Comparison of ENCODE assay signal across 9 cellular contexts in the genomic region with DNA sequence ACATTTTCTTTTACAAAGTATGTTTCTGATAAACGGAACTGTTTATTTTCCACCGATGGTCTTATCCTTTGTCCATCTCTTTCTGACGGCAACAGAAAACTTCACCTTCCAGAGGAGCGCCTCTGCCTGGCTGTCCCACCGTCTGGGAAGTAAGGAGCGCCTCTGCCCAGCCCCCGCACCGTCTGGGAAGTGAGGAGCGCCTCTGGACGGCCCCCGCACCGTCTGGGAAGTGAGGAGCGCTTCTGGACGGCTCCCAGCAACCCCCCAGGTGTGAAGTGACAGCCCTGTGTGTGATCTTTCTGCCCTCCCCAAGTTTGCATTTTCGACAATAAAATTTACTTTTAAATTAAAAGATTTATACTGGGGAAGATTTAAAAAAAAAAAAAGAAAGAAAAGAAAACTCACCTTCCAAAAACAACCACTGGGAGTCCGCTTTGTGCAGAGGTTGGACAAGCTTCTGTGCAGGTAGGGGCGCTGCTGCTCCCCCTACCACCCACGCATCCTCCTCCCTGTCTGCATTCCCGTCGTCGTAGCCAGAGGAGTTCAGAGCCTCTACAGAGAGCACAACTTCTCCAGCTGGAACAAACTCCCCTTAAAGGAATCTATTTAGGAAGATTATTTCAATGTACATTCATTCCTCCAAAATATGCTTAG. TPM values are rescaled to one million over a fixed set of nuclear protein-coding genes. Genes with fewer than 3 reads are reported as not detected.
A peak's percentile ranks its signal among the peaks of the same experiment; 100 is the strongest.
DNase-seq lines count a peak whose midpoint lies in the region; ATAC-seq and TF ChIP-seq lines count a peak whose summit lies in the region.
"Had no signal": no experiment of that assay in that cellular context is flagged by ENCODE, and none has a peak within 500 bp of the region (broad histone marks: within the 10 kb centered on the region; RNA-seq: fewer than 3 reads in every experiment).

No MANE protein-coding gene starts in this region.

- no peaks in the 10 kb centered on the region for H3K27me3 ChIP-seq in CD4-positive, alpha-beta T cell (ENCODE audit: control insufficient read depth, insufficient read depth, low read length)
- H3K27me3 ChIP-seq in mammary epithelial cell (ENCODE audit: insufficient read depth, low read length), result no peaks in the 10 kb centered on the region
- no peaks in the 10 kb centered on the region for H3K27me3 ChIP-seq in mucosa of rectum (ENCODE audit: control insufficient read depth in 2 of 2, insufficient read depth in 2 of 2, low read length in 2 of 2)

- TF ChIP-seq CTCF in CD4-positive, alpha-beta T cell (IDR thresholded peaks at IDR 0.05), result peak; percentile 30
- peak; percentile 37 for TF ChIP-seq CTCF in HFF-Myc (IDR thresholded peaks at IDR 0.05; ENCODE audit: low read depth, low read length, missing control alignments)
- TF ChIP-seq CTCF in mammary epithelial cell (conservative IDR thresholded peaks at IDR 0.05 in 1 of 2, IDR thresholded peaks at IDR 0.05 in 1 of 2; ENCODE audit: extremely low read depth in 1 of 2, insufficient read depth in 1 of 2, low read depth in 1 of 2, low read length in 2 of 2), result peak; percentile 42 to 68

- no peak for ATAC-seq in CD4-positive, alpha-beta T cell (ENCODE audit: poor library complexity)

- peak overlapping the region; percentile 67 for H2AFZ ChIP-seq in mammary epithelial cell (ENCODE audit: low read depth, low read length)

- H3K36me3 Mint-ChIP-seq in CD4-positive, alpha-beta T cell (ENCODE audit: low read depth), result no peaks in the 10 kb centered on the region

- no peaks in the 10 kb centered on the region for H3K36me3 ChIP-seq in mammary epithelial cell (ENCODE audit: insufficient read depth, low read length)
- no peaks in the 10 kb centered on the region for H3K36me3 ChIP-seq in mucosa of rectum (ENCODE audit: control insufficient read depth in 2 of 2, insufficient read depth in 2 of 2, low read length in 2 of 2)

- peak overlapping the region; percentile 59 for H3K4me2 ChIP-seq in mammary epithelial cell (ENCODE audit: insufficient read depth, low read depth, low read length)
- H3K4me2 ChIP-seq: KMS-11 had no signal

- H4K20me1 ChIP-seq in mammary epithelial cell (ENCODE audit: insufficient read depth, low read length), result no peaks in the 10 kb centered on the region

- H3K9me3 Mint-ChIP-seq in CD4-positive, alpha-beta T cell, result no peaks in the 10 kb centered on the region

- dilution Hi-C loops in mammary epithelial cell (cut with HindIII; ENCODE audit: low sequenced_read_pairs), result no loop called here

- H3K4me1 ChIP-seq in mammary epithelial cell (ENCODE audit: insufficient read depth, low read length), result peaks cover 39% of the 10 kb centered on the region
- peaks cover 2 to 21% of the 10 kb centered on the region in 2 donors for H3K4me1 ChIP-seq in mucosa of rectum (ENCODE audit: control insufficient read depth in 2 of 2, insufficient read depth in 2 of 2, low read length in 2 of 2)

- 5% methylated on average over 21 of the region's 21 CpGs for WGBS in mammary epithelial cell (ENCODE audit: low coverage, missing lambda C conversion rate)

- intact Hi-C loops in CD4-positive, alpha-beta T cell (cut with DNase I, micrococcal nuclease), result loop anchor here in 1 of 2 experiments (5.0 kb wide), 1 partner anchor 109 kb away; a partner anchor contains a TSS
- intact Hi-C loops in mammary epithelial cell (cut with micrococcal nuclease), result loop anchor here (2.0 kb wide), 1 partner anchor 110 kb away; no protein-coding TSS in a partner anchor

- H3K9me3 ChIP-seq in CD4-positive, alpha-beta T cell (ENCODE audit: control insufficient read depth, low read length), result no peaks in the 10 kb centered on the region
- H3K9me3 ChIP-seq in mammary epithelial cell (replicated peaks; ENCODE audit: insufficient read depth, low read length), result peaks cover 4% of the 10 kb centered on the region
- H3K9me3 ChIP-seq in mucosa of rectum (ENCODE audit: control insufficient read depth in 2 of 2, low read length in 2 of 2), result no peaks in the 10 kb centered on the region

- H3K27me3 Mint-ChIP-seq in CD4-positive, alpha-beta T cell, result no peaks in the 10 kb centered on the region

- in situ Hi-C loops in mammary epithelial cell (cut with MboI; ENCODE audit: low sequenced_read_pairs in 2 of 2), result no loop called here

- CTCF ChIA-PET in CD4-positive, alpha-beta T cell (lab: Charles Lee), result interaction anchor here (1.4 kb wide), 1 partner anchor 22 kb away, joined by 5 read pairs; no protein-coding TSS in a partner anchor
- CTCF ChIA-PET in mammary epithelial cell (lab: Charles Lee; ENCODE audit: low non-redundant PET), result interaction anchor here (0.6 to 1.1 kb wide), 3 partner anchors 13 to 111 kb away, joined by 3 to 5 read pairs (median 4); no protein-coding TSS in a partner anchor

- H3K9ac ChIP-seq in mammary epithelial cell (ENCODE audit: insufficient read depth, low read length) (peak overlapping the region; percentile 58), mucosa of rectum (ENCODE audit: low read depth in 1 of 2, low read length in 2 of 2) (peak overlapping the region; percentile 38 to 73)

- H3K4me3 ChIP-seq in HFF-Myc (replicated peaks; ENCODE audit: low read depth, low read length) (no peak overlapping the region), mammary epithelial cell (replicated peaks in 1 of 3; ENCODE audit: insufficient read depth in 1 of 3, low read depth in 2 of 3, low read length in 3 of 3) (no peak overlapping the region), mucosa of rectum (ENCODE audit: low read length in 2 of 2) (peak overlapping the region; percentile 60 to 62)

- no peaks in the 10 kb centered on the region for H3K79me2 ChIP-seq in mammary epithelial cell (ENCODE audit: insufficient read depth, low read length)

- no TSS peak for BruUV-seq in mammary epithelial cell (replicated peaks; lab: Mats Ljungman, UMichigan)

- H3K4me1 Mint-ChIP-seq in CD4-positive, alpha-beta T cell (ENCODE audit: low read depth), result peaks cover 26% of the 10 kb centered on the region

- H3K4me3 Mint-ChIP-seq in CD4-positive, alpha-beta T cell, result peak overlapping the region; percentile 88

- no peak overlapping the region for H3K27ac Mint-ChIP-seq in CD4-positive, alpha-beta T cell

- peak in 1 of 10 experiments; percentile 13 for DNase-seq in CD4-positive, alpha-beta T cell
- DNase-seq in HFF-Myc (ENCODE audit: extremely low read depth, low read depth), result no peak
- peak; percentile 63 for DNase-seq in mammary epithelial cell
- DNase-seq in activated gamma-delta T cell (lab: John Stamatoyannopoulos, UW), result no peak
- no peak for DNase-seq in NCI-H446 treated with DMSO at 0.1 percent for 48 hours (lab: John Stamatoyannopoulos, UW)
- no peak for DNase-seq in NCI-H1417 treated with DMSO at 0.1 percent for 48 hours (lab: John Stamatoyannopoulos, UW)
- DNase-seq in activated T-cell treated with anti-CD3 and anti-CD28 coated beads, Interleukin-2, amount 50 U/mL, for 48 hours, result no peak

- POLR2A ChIA-PET in CD4-positive, alpha-beta T cell (lab: Charles Lee), result interaction anchor here (1.1 kb wide), 1 partner anchor 110 kb away, joined by 3 read pairs; a partner anchor contains a TSS

- no peak overlapping the region for H3K27ac ChIP-seq in CD4-positive, alpha-beta T cell (ENCODE audit: low read depth, low read length)
- H3K27ac ChIP-seq in mammary epithelial cell (ENCODE audit: insufficient read depth, low read depth, low read length) (peak overlapping the region; percentile 82), mucosa of rectum (ENCODE audit: low read depth in 2 of 2, low read length in 2 of 2) (peak overlapping the region; percentile 78 to 85)

RNA-seq across cellular contexts. Expression of a gene that starts 1.0 kb away (rescaled TPM):
- not detected for total RNA-seq in CD4-positive, alpha-beta T cell
- total RNA-seq in mammary epithelial cell, result 10 to 100 TPM in 1 of 2 donors, under 1 TPM in 1; 0.83 to 21.2 TPM
- polyA plus RNA-seq in mammary epithelial cell, result 21.6 TPM
- polyA minus RNA-seq in mammary epithelial cell, result 17.2 TPM

RNA-seq across cellular contexts. Expression of a gene that starts 23.7 kb away (rescaled TPM):
- total RNA-seq in CD4-positive, alpha-beta T cell, result 1 to 10 TPM in 1 of 2 experiments, under 1 TPM in 1; 0.74 to 1.6 TPM
- not detected for total RNA-seq in mammary epithelial cell
- polyA plus RNA-seq in mammary epithelial cell, result not detected
- not detected for polyA minus RNA-seq in mammary epithelial cell

RNA-seq across cellular contexts. Expression of a gene that starts 32.9 kb away (rescaled TPM):
- 10 to 100 TPM; 13.9 to 14.8 TPM for total RNA-seq in CD4-positive, alpha-beta T cell
- total RNA-seq in mammary epithelial cell, result 100 to 1,000 TPM in 1 of 2 donors, 10 to 100 TPM in 1; 30.5 to 151 TPM
- 101 TPM for polyA plus RNA-seq in mammary epithelial cell
- 89.5 TPM for polyA minus RNA-seq in mammary epithelial cell

RNA-seq across cellular contexts. Expression of a gene that starts 39.8 kb away (rescaled TPM):
- total RNA-seq in CD4-positive, alpha-beta T cell, result 1 to 10 TPM; 7.4 to 8.0 TPM
- under 1 TPM; 0.33 to 0.92 TPM for total RNA-seq in mammary epithelial cell
- polyA plus RNA-seq in mammary epithelial cell, result 0.53 TPM
- polyA minus RNA-seq in mammary epithelial cell, result not detected

RNA-seq across cellular contexts. Expression of a gene that starts 59.5 kb away (rescaled TPM):
- total RNA-seq in CD4-positive, alpha-beta T cell, result 1 to 10 TPM; 4.3 to 6.5 TPM
- total RNA-seq in mammary epithelial cell, result 10 to 100 TPM in 1 of 2 donors, 1 to 10 TPM in 1; 3.5 to 16.4 TPM
- polyA plus RNA-seq in mammary epithelial cell, result 13.4 TPM
- 26.3 TPM for polyA minus RNA-seq in mammary epithelial cell

Comparison
In these comparisons a context has a peak if more than half of its experiments do, and no peak if none do; other contexts are left out.
1. H3K4me3 ChIP-seq: peak in mucosa of rectum (2 of 2); none in HFF-Myc (single experiment) and mammary epithelial cell (0 of 3).
2. Peak in every context shown above with its lines, with median percentiles within 50 percentile points of each other: CTCF ChIP-seq.